Comparison of ENCODE assay signal across 8 cellular contexts in genomic region chr3:72665701-72666443, GRCh38.
DNase-seq lines count a peak whose midpoint lies in the region; ATAC-seq and TF ChIP-seq lines count a peak whose summit lies in the region.

No MANE protein-coding gene starts in this region.

- H3K27ac ChIP-seq in PC-9 (no peak overlapping the region), hepatocyte (no peak overlapping the region), RWPE1 (no peak overlapping the region)

- H3K4me1 ChIP-seq in PC-9 (replicated peaks; ENCODE audit: insufficient read depth) (peaks cover under 1% of the 10 kb centered on the region), hepatocyte (ENCODE audit: insufficient read depth) (peaks cover under 1% of the 10 kb centered on the region)

- intact Hi-C loops in PC-9 (cut with micrococcal nuclease; ENCODE audit: unreplicated experiment), result loop anchor here (1.0 kb wide), 3 partner anchors 57 to 156 kb away; no protein-coding TSS in a partner anchor

- H4K20me1 ChIP-seq in PC-9 (ENCODE audit: insufficient read depth), result no peaks in the 10 kb centered on the region
- no peaks in the 10 kb centered on the region for H4K20me1 ChIP-seq in hepatocyte (ENCODE audit: insufficient read depth, poor library complexity, severe bottlenecking)

- 44% methylated on average over 13 of the region's 13 CpGs for WGBS in hepatocyte (ENCODE audit: low lambda C conversion rate, missing lambda C conversion rate)

- H3K36me3 ChIP-seq in PC-9 (ENCODE audit: low read depth), result no peaks in the 10 kb centered on the region
- H3K36me3 ChIP-seq in hepatocyte (replicated peaks; ENCODE audit: insufficient read depth, low read depth), result no peaks in the 10 kb centered on the region

- no TSS peak for BruUV-seq in PC-9 (replicated peaks; lab: Mats Ljungman, UMichigan)

- TF ChIP-seq CTCF in PC-9 (conservative IDR thresholded peaks at IDR 0.05), result peak; percentile 66
- peak; percentile 46 for TF ChIP-seq CTCF in hepatocyte (IDR thresholded peaks at IDR 0.05; ENCODE audit: poor library complexity)
- TF ChIP-seq CTCF in RWPE1 (conservative IDR thresholded peaks at IDR 0.05; ENCODE audit: low read depth), result no peak; the same call in 1 of the 2 replicates

- H2AFZ ChIP-seq in PC-9 (no peak overlapping the region), hepatocyte (no peak overlapping the region)

- no peak for ATAC-seq in HG03159 (IDR thresholded peaks at IDR 0.05; ENCODE audit: unreplicated experiment)
- no peak for ATAC-seq in GM21515 (IDR thresholded peaks at IDR 0.05; ENCODE audit: unreplicated experiment)

- POLR2A ChIA-PET in PC-9 (lab: Charles Lee; ENCODE audit: unreplicated experiment), result interaction anchor here (0.6 kb wide), 1 partner anchor 335 kb away, joined by 4 read pairs; no protein-coding TSS in a partner anchor
- POLR2A ChIA-PET in RWPE1 (lab: Yijun Ruan, JAX; ENCODE audit: low non-redundant PET), result no interaction called here

- H3K9me3 ChIP-seq in PC-9 (ENCODE audit: insufficient read depth, low read depth) (no peaks in the 10 kb centered on the region), hepatocyte (ENCODE audit: low read depth) (no peaks in the 10 kb centered on the region)

- DNase-seq in GM19240 (ENCODE audit: insufficient read length, low spot score) (peak; percentile 28), PC-9 (peak in 1 of 2 experiments; percentile 44), hepatocyte (ENCODE audit: low spot score) (no peak), RWPE1 (ENCODE audit: low spot score) (no peak)
- peak in 3 of 4 experiments; percentile 27 to 57 (median 49) for DNase-seq in activated naive CD4-positive, alpha-beta T cell (lab: John Stamatoyannopoulos, UW)
- DNase-seq in stimulated activated CD4-positive, alpha-beta T cell treated with anti-CD3 and anti-CD28 coated beads, Interleukin-4, amount 100 ng/mL, for 48 hours (ENCODE audit: low read depth in 2 of 2), result peak; percentile 50 to 60

- H3F3A ChIP-seq in PC-9 (ENCODE audit: insufficient read depth, low read depth), result peaks cover 4% of the 10 kb centered on the region

- no peak overlapping the region for H3K4me3 ChIP-seq in PC-9
- H3K4me3 ChIP-seq in hepatocyte, result no peak overlapping the region

- CTCF ChIA-PET in PC-9 (lab: Charles Lee) (interaction anchor here (0.6 to 1.3 kb wide), 3 partner anchors 38 to 221 kb away, joined by 4 to 18 read pairs (median 6); no protein-coding TSS in a partner anchor), RWPE1 (lab: Yijun Ruan, JAX) (interaction anchor here (0.6 to 0.7 kb wide), 2 partner anchors 85 to 96 kb away, joined by 3 read pairs; no protein-coding TSS in a partner anchor)

- H3K79me2 ChIP-seq in PC-9 (ENCODE audit: low read depth) (no peaks in the 10 kb centered on the region), hepatocyte (no peaks in the 10 kb centered on the region)

- no peaks in the 10 kb centered on the region for H3K27me3 ChIP-seq in PC-9 (ENCODE audit: insufficient read depth, low read depth)
- no peaks in the 10 kb centered on the region for H3K27me3 ChIP-seq in hepatocyte

- no peak overlapping the region for H3K4me2 ChIP-seq in PC-9
- no peak overlapping the region for H3K4me2 ChIP-seq in hepatocyte

- H3K9me2 ChIP-seq in PC-9 (ENCODE audit: insufficient read depth) (no peaks in the 10 kb centered on the region), hepatocyte (replicated peaks; ENCODE audit: insufficient read depth) (no peaks in the 10 kb centered on the region)

Comparison
In these comparisons a context has a peak if more than half of its experiments do, and no peak if none do; other contexts are left out.
1. DNase-seq: peak in GM19240 (single experiment), activated naive CD4-positive, alpha-beta T cell (3 of 4) and stimulated activated CD4-positive, alpha-beta T cell treated with anti-CD3 and anti-CD28 coated beads, Interleukin-4, amount 100 ng/mL, for 48 hours (2 of 2); none in hepatocyte (single experiment) and RWPE1 (single experiment).